In genomic region chr15:78872972-78873795, GRCh38 we compare ENCODE assay signal across 1 cellular context.
A peak's percentile ranks its signal among the peaks of the same experiment; 100 is the strongest.
TF ChIP-seq lines count a peak whose summit lies in the region.

No MANE protein-coding gene starts in this region.

TF ChIP-seq in HepG2, 621 proteins besides CTCF, POLR2A, EP300 and RAD21 (continued from another document):
- TF ChIP-seq ZNF841 (CRISPR knock-in tag; IDR thresholded peaks at IDR 0.05; ENCODE audit: borderline replicate concordance) (no peak; the same call in 1 of the 2 replicates), ZNF572 (CRISPR knock-in tag; IDR thresholded peaks at IDR 0.05) (no peak), ERF (CRISPR knock-in tag; IDR thresholded peaks at IDR 0.05) (peak; percentile 33; the same call in 1 of the 2 replicates), CREB3 (CRISPR knock-in tag; IDR thresholded peaks at IDR 0.05) (no peak), EEA1 (CRISPR knock-in tag; IDR thresholded peaks at IDR 0.05; ENCODE audit: borderline replicate concordance) (no peak), ZFP36 (IDR thresholded peaks at IDR 0.05; ENCODE audit: borderline replicate concordance, low read depth, low read length, partially characterized antibody) (no peak), ZNF224 (CRISPR knock-in tag; IDR thresholded peaks at IDR 0.05) (no peak), ZNF280B (CRISPR knock-in tag; IDR thresholded peaks at IDR 0.05; ENCODE audit: borderline replicate concordance) (no peak), ETV5 (CRISPR knock-in tag; IDR thresholded peaks at IDR 0.05; ENCODE audit: borderline replicate concordance) (peak; percentile 52), HIC2 (CRISPR knock-in tag; IDR thresholded peaks at IDR 0.05; ENCODE audit: low read depth) (no peak), FOXC1 (CRISPR knock-in tag; IDR thresholded peaks at IDR 0.05; ENCODE audit: borderline replicate concordance) (no peak), ONECUT2 (CRISPR knock-in tag; IDR thresholded peaks at IDR 0.05) (no peak), ZBTB20 (CRISPR knock-in tag; IDR thresholded peaks at IDR 0.05; ENCODE audit: borderline replicate concordance, low read depth) (0 out of 2 replicates have a peak, but pooled peaks have one; percentile 16), PLRG1 (conservative IDR thresholded peaks at IDR 0.05) (no peak), FOXJ3 (CRISPR knock-in tag; IDR thresholded peaks at IDR 0.05; ENCODE audit: borderline replicate concordance) (no peak), SRY (CRISPR knock-in tag; IDR thresholded peaks at IDR 0.05) (no peak; the same call in 1 of the 2 replicates), ARHGAP35 (CRISPR knock-in tag; IDR thresholded peaks at IDR 0.05; ENCODE audit: borderline replicate concordance) (no peak)
